11 cellular contexts compared by ENCODE assay signal in genomic region chr9:68802525-68803015, GRCh38.
DNase-seq lines count a peak whose midpoint lies in the region; ATAC-seq and TF ChIP-seq lines count a peak whose summit lies in the region.
"Had no signal": no experiment of that assay in that cellular context is flagged by ENCODE, and none has a peak within 500 bp of the region (broad histone marks: within the 10 kb centered on the region; RNA-seq: fewer than 3 reads in every experiment).

No MANE protein-coding gene starts in this region.

- H3K9me3 ChIP-seq in testis = no peaks in the 10 kb centered on the region
- H3K9me3 ChIP-seq in colonic mucosa = no peaks in the 10 kb centered on the region
- H3K9me3 ChIP-seq: A549 had no signal

- WGBS in testis, 2 donors = 78 to 89% methylated on average over 6 of the region's 6 CpGs

- H3K27me3 ChIP-seq in testis (no peaks in the 10 kb centered on the region), colonic mucosa (no peaks in the 10 kb centered on the region)

- no peaks in the 10 kb centered on the region for H3K36me3 ChIP-seq in testis (ENCODE audit: low read depth, missing control alignments)
- no peaks in the 10 kb centered on the region for H3K36me3 ChIP-seq in colonic mucosa

- TF ChIP-seq CTCF in testis (IDR thresholded peaks at IDR 0.05) (no peak), colonic mucosa (IDR thresholded peaks at IDR 0.05) (no peak)

- TF ChIP-seq POLR2A in testis (IDR thresholded peaks at IDR 0.05) = no peak

- H3K4me3 ChIP-seq in testis (no peak overlapping the region), colonic mucosa (no peak overlapping the region)
- H3K4me3 ChIP-seq: A549 had no signal

- intact Hi-C loops in testis (cut with DNase I; ENCODE audit: low total_unique reads) = no loop called here
- intact Hi-C loops in colonic mucosa (cut with DNase I) = no loop called here

- DNase-seq in activated CD4-positive, CD25-positive, alpha-beta regulatory T cell (lab: John Stamatoyannopoulos, UW) = no peak
- DNase-seq in stimulated activated CD4-positive, alpha-beta T cell treated with anti-CD3 and anti-CD28 coated beads, Interleukin-2, amount 100 ng/mL, for 48 hours = peak; percentile 15 to 24
- DNase-seq in dedifferentiated amniotic fluid mesenchymal stem cell (ENCODE audit: extremely low spot score) (no peak), testis (no peak), colonic mucosa (no peak)
- DNase-seq: mammary epithelial cell, NCI-H69 had no signal

- peak; percentile 93 to 96 for ATAC-seq in activated CD4-positive, CD25-positive, alpha-beta regulatory T cell treated with anti-CD3 and anti-CD28 coated beads, Interleukin-2, amount 50 U/mL, for 24 hours
- peak; percentile 96 for ATAC-seq in GM21576 (IDR thresholded peaks at IDR 0.05; ENCODE audit: unreplicated experiment)
- ATAC-seq in HG03457 (IDR thresholded peaks at IDR 0.05; ENCODE audit: unreplicated experiment) = peak; percentile 95
- ATAC-seq: A549 had no signal

- no peak overlapping the region for H3K9ac ChIP-seq in colonic mucosa (ENCODE audit: low read depth in 2 of 2, low read length in 2 of 2)

- H3K27ac ChIP-seq in testis (no peak overlapping the region), colonic mucosa (no peak overlapping the region)
- H3K27ac ChIP-seq: A549 had no signal

- H3K4me1 ChIP-seq in testis = peaks cover 15% of the 10 kb centered on the region
- no peaks in the 10 kb centered on the region for H3K4me1 ChIP-seq in colonic mucosa
- H3K4me1 ChIP-seq: A549 had no signal

Comparison
In these comparisons a context has a peak if more than half of its experiments do, and no peak if none do; other contexts are left out.
1. DNase-seq: peak in stimulated activated CD4-positive, alpha-beta T cell treated with anti-CD3 and anti-CD28 coated beads, Interleukin-2, amount 100 ng/mL, for 48 hours (2 of 2); none in activated CD4-positive, CD25-positive, alpha-beta regulatory T cell (0 of 4), dedifferentiated amniotic fluid mesenchymal stem cell (single experiment), testis (single experiment) and colonic mucosa (single experiment).
2. Peak in every context shown above with its lines, with median percentiles within 50 percentile points of each other: ATAC-seq.